8 cellular contexts compared by ENCODE assay signal in genomic region chr22:22507743-22508273, GRCh38.
DNase-seq lines count a peak whose midpoint lies in the region; TF ChIP-seq lines count a peak whose summit lies in the region.

No MANE protein-coding gene starts in this region.

- H3K9ac ChIP-seq in HUES48 (ENCODE audit: low read depth, low read length): peak overlapping the region; percentile 82

- POLR2A ChIA-PET in GM10248 (lab: Yijun Ruan, JAX): no interaction called here

- H3K4me3 ChIP-seq in AG10803 (ENCODE audit: low read length): peak overlapping the region; percentile 67
- H3K4me3 ChIP-seq in HUES48 (ENCODE audit: low read depth, low read length): peak overlapping the region; percentile 98
- H3K4me3 ChIP-seq in cardiac fibroblast (replicated peaks in 1 of 2; ENCODE audit: low read depth in 2 of 2, low read length in 2 of 2): peak overlapping the region; percentile 80 to 83
- peak overlapping the region; percentile 51 to 81 for H3K4me3 ChIP-seq in muscle layer of duodenum (ENCODE audit: low read depth in 1 of 2, low read length in 2 of 2)

- peaks cover 12% of the 10 kb centered on the region for H3K9me3 ChIP-seq in HUES48 (ENCODE audit: control insufficient read depth, insufficient read depth, low read length)
- H3K9me3 ChIP-seq in muscle layer of duodenum (ENCODE audit: control insufficient read depth in 1 of 2, low read length in 2 of 2): no peaks in the 10 kb centered on the region

- CTCF ChIA-PET in GM10248 (lab: Yijun Ruan, JAX): interaction anchor here (1.0 to 3.7 kb wide), 5 partner anchors 13 to 44 kb away, joined by 3 to 24 read pairs (median 4); partner anchors contain the start of gene ZNF280A

- no peak overlapping the region for H3K27ac ChIP-seq in HUES48 (ENCODE audit: low read depth, low read length)
- H3K27ac ChIP-seq in muscle layer of duodenum (ENCODE audit: low read length): no peak overlapping the region

- no peak for TF ChIP-seq CTCF in AG10803 (conservative IDR thresholded peaks at IDR 0.05; ENCODE audit: low read length)
- TF ChIP-seq CTCF in cardiac fibroblast (IDR thresholded peaks at IDR 0.05; ENCODE audit: low read depth, low read length): no peak
- no peak for TF ChIP-seq CTCF in GM10248 (IDR thresholded peaks at IDR 0.05; ENCODE audit: control extremely low read depth, extremely low read depth, low read depth, missing control alignments)
- TF ChIP-seq CTCF in GM10266 (IDR thresholded peaks at IDR 0.05; ENCODE audit: control insufficient read depth, insufficient read depth, low read depth, missing control alignments): no peak

- H3K27me3 ChIP-seq in HUES48 (ENCODE audit: control insufficient read depth, insufficient read depth, low read length) (peaks cover 14% of the 10 kb centered on the region; the same call in 1 of the 2 replicates), muscle layer of duodenum (ENCODE audit: low read depth, low read length) (no peaks in the 10 kb centered on the region)

- no peaks in the 10 kb centered on the region for H3K4me1 ChIP-seq in HUES48 (ENCODE audit: control insufficient read depth, insufficient read depth, low read length)
- peaks cover 0 to 12% of the 10 kb centered on the region in 2 donors for H3K4me1 ChIP-seq in muscle layer of duodenum (ENCODE audit: control insufficient read depth in 1 of 2, insufficient read depth in 2 of 2, low read length in 2 of 2)

- DNase-seq in AG10803 (ENCODE audit: low read depth) (no peak), cardiac fibroblast (ENCODE audit: low read depth in 2 of 2) (peak in 1 of 2 donors; percentile 1), GM10248 (ENCODE audit: extremely low spot score) (no peak), GM10266 (ENCODE audit: extremely low spot score) (no peak), SHP77 treated with DMSO at 0.1 percent for 48 hours (lab: John Stamatoyannopoulos, UW) (no peak), NCI-H774 (lab: John Stamatoyannopoulos, UW) (no peak)

- H3K36me3 ChIP-seq in HUES48 (ENCODE audit: control insufficient read depth, insufficient read depth, low read length): peaks cover 37% of the 10 kb centered on the region
- H3K36me3 ChIP-seq in muscle layer of duodenum (ENCODE audit: control insufficient read depth in 1 of 2, insufficient read depth in 2 of 2, low read length in 2 of 2): no peaks in the 10 kb centered on the region
